Comparison of ENCODE assay signal across 10 cellular contexts in the genomic region with DNA sequence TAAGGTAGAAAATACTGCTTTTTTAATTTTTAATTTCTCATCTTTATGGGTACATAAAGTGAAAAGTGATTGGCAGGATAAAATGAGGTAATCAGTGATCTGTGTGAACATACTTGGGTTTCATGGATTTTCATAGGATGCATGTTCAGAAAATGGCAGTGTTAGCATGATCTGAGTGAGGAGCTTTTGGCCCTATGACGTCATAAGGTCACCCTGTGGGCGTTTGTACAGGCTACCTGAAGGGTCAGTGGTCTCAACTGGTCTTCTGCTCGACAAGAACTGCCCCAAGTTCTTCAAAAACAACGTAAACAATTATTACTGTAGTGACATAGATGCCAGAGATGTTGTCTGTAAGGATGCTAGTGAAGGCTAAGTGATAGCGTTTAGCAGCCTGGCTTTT.
"Had no signal": no experiment of that assay in that cellular context is flagged by ENCODE, and none has a peak within 500 bp of the region (broad histone marks: within the 10 kb centered on the region; RNA-seq: fewer than 3 reads in every experiment).

No MANE protein-coding gene starts in this region.

- H3K4me3 ChIP-seq: GM23248, GM23338, HAP-1 had no signal

- H3K4me2 ChIP-seq: GM23338 had no signal

- H3K9ac ChIP-seq: GM23248 had no signal

- H3K36me3 ChIP-seq: HAP-1 had no signal

- H2AFZ ChIP-seq: GM23248, GM23338 had no signal

- H3K4me1 ChIP-seq: HAP-1 had no signal

- H3K27ac ChIP-seq: GM23248 had no signal

- DNase-seq: GM23248, GOT3, H7, H9, HCEC 1CT, HFFc6 had no signal

- FAIRE-seq: H1 had no signal

- H3K9me3 ChIP-seq: HAP-1 had no signal

- ATAC-seq: GM23338, HCT116 had no signal
